In genomic region chr10:61990761-61991135, GRCh38 we compare ENCODE assay signal across 18 cellular contexts.
A peak's percentile ranks its signal among the peaks of the same experiment; 100 is the strongest.
DNase-seq lines count a peak whose midpoint lies in the region; ATAC-seq and TF ChIP-seq lines count a peak whose summit lies in the region.
"Had no signal": no experiment of that assay in that cellular context is flagged by ENCODE, and none has a peak within 500 bp of the region (broad histone marks: within the 10 kb centered on the region; RNA-seq: fewer than 3 reads in every experiment).

No MANE protein-coding gene starts in this region.

- no peak overlapping the region for H3K4me3 ChIP-seq in fibroblast of pulmonary artery (replicated peaks; ENCODE audit: low read depth, low read length)
- H3K4me3 ChIP-seq in tibial artery, result no peak overlapping the region
- no peak overlapping the region for H3K4me3 ChIP-seq in A673 (ENCODE audit: low read depth, low read length, poor library complexity, severe bottlenecking)
- H3K4me3 ChIP-seq: cardiac muscle cell, tibial nerve had no signal

- peaks cover 91% of the 10 kb centered on the region for H3K4me1 Mint-ChIP-seq in activated naive CD4-positive, alpha-beta T cell treated with anti-CD3 and anti-CD28 coated beads for 36 hours (ENCODE audit: low read depth)
- H3K4me1 Mint-ChIP-seq in activated B cell treated with CpG ODN at 0.5 μM for 24 hours, result peaks cover 92% of the 10 kb centered on the region

- no peak for DNase-seq in activated naive CD4-positive, alpha-beta T cell treated with anti-CD3 and anti-CD28 coated beads for 36 hours
- DNase-seq in activated naive CD4-positive, alpha-beta T cell treated with anti-CD3 and anti-CD28 coated beads, Interleukin-2, amount 50 U/mL, for 16 hours, result no peak
- no peak for DNase-seq in activated B cell treated with CpG ODN at 0.5 μM for 24 hours
- DNase-seq in fibroblast of pulmonary artery (ENCODE audit: low read depth), result peak; percentile 62
- DNase-seq in tibial artery, result no peak
- no peak for DNase-seq in NCI-H1694 (lab: John Stamatoyannopoulos, UW)
- DNase-seq in SIG-M5 treated with dmso at 0.1 percent for 504 hours (lab: John Stamatoyannopoulos, UW; ENCODE audit: unreplicated experiment), result no peak
- DNase-seq in A673 (ENCODE audit: low spot score), result no peak
- DNase-seq: activated CD4-positive, alpha-beta T cell treated with anti-CD3 and anti-CD28 coated beads, Interleukin-2, amount 50 U/mL, for 1 hour; activated gamma-delta T cell; effector memory CD8-positive, alpha-beta T cell; foreskin keratinocyte; left ventricle myocardium superior; NCI-H1048; NCI-H82; retina had no signal

- BruUV-seq in A673 (replicated peaks; lab: Mats Ljungman, UMichigan), result no TSS peak

- no peaks in the 10 kb centered on the region for H3K27me3 Mint-ChIP-seq in activated naive CD4-positive, alpha-beta T cell treated with anti-CD3 and anti-CD28 coated beads for 36 hours (ENCODE audit: low read depth)
- no peaks in the 10 kb centered on the region for H3K27me3 Mint-ChIP-seq in activated B cell treated with CpG ODN at 0.5 μM for 24 hours
- H3K27me3 Mint-ChIP-seq: effector memory CD8-positive, alpha-beta T cell had no signal

- H3K4me3 Mint-ChIP-seq in activated naive CD4-positive, alpha-beta T cell treated with anti-CD3 and anti-CD28 coated beads for 36 hours, result no peak overlapping the region
- peak overlapping the region; percentile 4 for H3K4me3 Mint-ChIP-seq in activated B cell treated with CpG ODN at 0.5 μM for 24 hours

- POLR2A ChIA-PET in activated B cell treated with CpG ODN at 0.5 μM for 24 hours (lab: Charles Lee) (interaction anchor here (1.2 to 10.9 kb wide), 4 partner anchors 9 to 89 kb away, joined by 5 to 270 read pairs (median 62); partner anchors contain the start of gene ARID5B), A673 (lab: Charles Lee; ENCODE audit: low non-redundant PET) (no interaction called here)

- H3K4me1 ChIP-seq in tibial artery (peaks cover 0 to 71% (median 26%) of the 10 kb centered on the region in 4 donors), A673 (ENCODE audit: insufficient read depth, low read length, poor library complexity, severe bottlenecking) (peaks cover 69% of the 10 kb centered on the region)

- intact Hi-C loops in activated naive CD4-positive, alpha-beta T cell treated with anti-CD3 and anti-CD28 coated beads for 36 hours (cut with micrococcal nuclease), result loop anchor here (5.0 kb wide), 1 partner anchor 742 kb away; no protein-coding TSS in a partner anchor
- intact Hi-C loops in activated B cell treated with CpG ODN at 0.5 μM for 24 hours (cut with micrococcal nuclease), result no loop called here
- intact Hi-C loops in tibial artery (cut with DNase I; ENCODE audit: low total_unique reads), result loop anchor here (10.0 kb wide), 1 partner anchor 86 kb away; the partner anchor contains the start of gene ARID5B
- intact Hi-C loops in A673 (cut with micrococcal nuclease; ENCODE audit: unreplicated experiment), result no loop called here

- H3K27me3 ChIP-seq in tibial artery (no peaks in the 10 kb centered on the region), A673 (replicated peaks; ENCODE audit: insufficient read depth, low read depth, low read length, poor library complexity) (no peaks in the 10 kb centered on the region)
- H3K27me3 ChIP-seq: cardiac muscle cell, foreskin keratinocyte, tibial nerve had no signal

- no peak for ATAC-seq in activated B cell treated with CpG ODN at 0.5 μM for 24 hours (ENCODE audit: low read depth)
- ATAC-seq: effector memory CD8-positive, alpha-beta T cell; foreskin keratinocyte; left ventricle myocardium superior had no signal

- TF ChIP-seq CTCF in activated B cell treated with CpG ODN at 0.5 μM for 24 hours (IDR thresholded peaks at IDR 0.05), result no peak
- no peak for TF ChIP-seq CTCF in fibroblast of pulmonary artery (IDR thresholded peaks at IDR 0.05; ENCODE audit: low read length, missing control alignments)
- no peak for TF ChIP-seq CTCF in tibial artery (IDR thresholded peaks at IDR 0.05)
- TF ChIP-seq CTCF in A673 (conservative IDR thresholded peaks at IDR 0.05; ENCODE audit: low read depth, low read length), result no peak

- no peaks in the 10 kb centered on the region for H3K36me3 ChIP-seq in tibial artery
- no peaks in the 10 kb centered on the region for H3K36me3 ChIP-seq in A673 (ENCODE audit: insufficient read depth, low read length, poor library complexity, severe bottlenecking)
- H3K36me3 ChIP-seq: cardiac muscle cell, tibial nerve had no signal

- H3K27ac ChIP-seq in tibial artery, result peak overlapping the region; percentile 15 to 69
- no peak overlapping the region for H3K27ac ChIP-seq in A673 (ENCODE audit: low read depth, low read length, poor library complexity, severe bottlenecking)
- H3K27ac ChIP-seq: cardiac muscle cell, foreskin keratinocyte had no signal

- H3K9me3 Mint-ChIP-seq in activated naive CD4-positive, alpha-beta T cell treated with anti-CD3 and anti-CD28 coated beads for 36 hours, result no peaks in the 10 kb centered on the region
- H3K9me3 Mint-ChIP-seq in activated B cell treated with CpG ODN at 0.5 μM for 24 hours, result no peaks in the 10 kb centered on the region
- H3K9me3 Mint-ChIP-seq: effector memory CD8-positive, alpha-beta T cell had no signal

- H3K36me3 Mint-ChIP-seq in activated naive CD4-positive, alpha-beta T cell treated with anti-CD3 and anti-CD28 coated beads for 36 hours (ENCODE audit: low read depth), result peaks cover 45% of the 10 kb centered on the region
- H3K36me3 Mint-ChIP-seq in activated B cell treated with CpG ODN at 0.5 μM for 24 hours (ENCODE audit: low read depth), result peaks cover 42% of the 10 kb centered on the region

- H3K9me3 ChIP-seq in tibial artery (no peaks in the 10 kb centered on the region), A673 (ENCODE audit: low read depth, low read length, poor library complexity, severe bottlenecking) (no peaks in the 10 kb centered on the region)
- H3K9me3 ChIP-seq: tibial nerve had no signal

- CTCF ChIA-PET in activated naive CD4-positive, alpha-beta T cell treated with anti-CD3 and anti-CD28 coated beads for 36 hours (lab: Charles Lee), result interaction anchor here (1.0 to 1.5 kb wide), 2 partner anchors 59 to 94 kb away, joined by 3 to 5 read pairs; no protein-coding TSS in a partner anchor
- CTCF ChIA-PET in activated B cell treated with CpG ODN at 0.5 μM for 24 hours (lab: Charles Lee), result no interaction called here
- CTCF ChIA-PET in A673 (lab: Charles Lee), result no interaction called here

- H3K27ac Mint-ChIP-seq in activated naive CD4-positive, alpha-beta T cell treated with anti-CD3 and anti-CD28 coated beads for 36 hours, result peak overlapping the region; percentile 96
- peak overlapping the region; percentile 83 for H3K27ac Mint-ChIP-seq in activated B cell treated with CpG ODN at 0.5 μM for 24 hours

Comparison
In these comparisons a context has a peak if more than half of its experiments do, and no peak if none do; other contexts are left out.
1. intact Hi-C loops: an anchor here in activated naive CD4-positive, alpha-beta T cell treated with anti-CD3 and anti-CD28 coated beads for 36 hours (5.0 kb wide) and tibial artery (10.0 kb wide); none called in activated B cell treated with CpG ODN at 0.5 μM for 24 hours and A673.